8 cellular contexts compared by ENCODE assay signal in genomic region chr10:62816179-62817119, GRCh38. TPM values are rescaled to one million over a fixed set of nuclear protein-coding genes. Genes with fewer than 3 reads are reported as not detected.
DNase-seq lines count a peak whose midpoint lies in the region; ATAC-seq and TF ChIP-seq lines count a peak whose summit lies in the region.

Gene EGR2, minus strand, starts transcription at chr10:62816366. Its CDS starts 337 bp downstream, at chr10:62816029.

- POLR2A ChIA-PET in activated CD4-positive, alpha-beta memory T cell treated with anti-CD3 and anti-CD28 coated beads for 36 hours (lab: Charles Lee): interaction anchor here (0.5 to 3.9 kb wide), 23 partner anchors 10 to 767 kb away, joined by 3 to 21 read pairs (median 4); partner anchors contain the start of gene ADO

- peak within 1 kb of the TSS; percentile 100 for H3K27ac Mint-ChIP-seq in activated CD4-positive, alpha-beta memory T cell treated with anti-CD3 and anti-CD28 coated beads for 36 hours

- intact Hi-C loops in activated CD4-positive, alpha-beta memory T cell treated with anti-CD3 and anti-CD28 coated beads for 36 hours (cut with micrococcal nuclease): loop anchor here (1.0 to 10.0 kb wide), 18 partner anchors 12 to 914 kb away; partner anchors contain the start of genes ADO, ARID5B, NRBF2 and REEP3

- peak within 1 kb of the TSS; percentile 73 for H3K27ac ChIP-seq in BLaER1
- H3K27ac ChIP-seq in liver (ENCODE audit: low read depth in 1 of 2, low read length in 2 of 2): peak within 1 kb of the TSS; percentile 92 to 94

- peaks cover 46% of the 10 kb centered on the region for H4K20me1 ChIP-seq in BLaER1

- H3K4me1 ChIP-seq in BLaER1 (peaks cover 39% of the 10 kb centered on the region), liver (ENCODE audit: control insufficient read depth in 4 of 4, insufficient read depth in 4 of 4, low read length in 3 of 4) (peaks cover 14 to 35% (median 24%) of the 10 kb centered on the region in 4 donors)

- ATAC-seq in GM19324 (IDR thresholded peaks at IDR 0.05; ENCODE audit: low FRiP score, unreplicated experiment): peak; percentile 85
- peak; percentile 71 for ATAC-seq in HG03460 (IDR thresholded peaks at IDR 0.05; ENCODE audit: unreplicated experiment)

- TF ChIP-seq RAD21 in liver (IDR thresholded peaks at IDR 0.05): no peak

- peak within 1 kb of the TSS; percentile 99 for H3K4me2 ChIP-seq in BLaER1

- peaks cover 21% of the 10 kb centered on the region for H3K27me3 Mint-ChIP-seq in activated CD4-positive, alpha-beta memory T cell treated with anti-CD3 and anti-CD28 coated beads for 36 hours

- peaks cover 41% of the 10 kb centered on the region for H3K4me1 Mint-ChIP-seq in activated CD4-positive, alpha-beta memory T cell treated with anti-CD3 and anti-CD28 coated beads for 36 hours (ENCODE audit: low read depth)

- H3K9me3 Mint-ChIP-seq in activated CD4-positive, alpha-beta memory T cell treated with anti-CD3 and anti-CD28 coated beads for 36 hours: no peaks in the 10 kb centered on the region

- no peaks in the 10 kb centered on the region; the same call in 1 of the 2 replicates for H3K36me3 ChIP-seq in BLaER1
- H3K36me3 ChIP-seq in liver (ENCODE audit: control insufficient read depth in 4 of 4, insufficient read depth in 3 of 4, low read depth in 1 of 4, low read length in 3 of 4): no peaks in the 10 kb centered on the region

- H3K36me3 Mint-ChIP-seq in activated CD4-positive, alpha-beta memory T cell treated with anti-CD3 and anti-CD28 coated beads for 36 hours: peaks cover 43% of the 10 kb centered on the region

- peak; percentile 92 for DNase-seq in NCI-H748 (lab: John Stamatoyannopoulos, UW; ENCODE audit: unreplicated experiment)
- peak; percentile 97 for DNase-seq in activated CD4-positive, alpha-beta memory T cell treated with anti-CD3 and anti-CD28 coated beads for 36 hours
- DNase-seq in dermis blood vessel endothelial cell: peak; percentile 96
- DNase-seq in stimulated activated CD4-positive, alpha-beta T cell treated with anti-CD3 and anti-CD28 coated beads, Interleukin-4, amount 100 ng/mL, for 1 hour: peak; percentile 93

- H3K4me3 ChIP-seq in BLaER1: peak within 1 kb of the TSS; percentile 76
- H3K4me3 ChIP-seq in liver (ENCODE audit: low read depth in 1 of 3, low read length in 3 of 3): peak within 1 kb of the TSS; percentile 70 to 93 (median 72)

- WGBS in liver: under 1% methylated on average over 54 of the region's 54 CpGs

- peaks cover 59% of the 10 kb centered on the region for H3K27me3 ChIP-seq in BLaER1
- peaks cover 0 to 6% (median 4%) of the 10 kb centered on the region in 4 donors for H3K27me3 ChIP-seq in liver (ENCODE audit: control insufficient read depth in 4 of 4, insufficient read depth in 4 of 4, low read length in 3 of 4)

- H3K4me3 Mint-ChIP-seq in activated CD4-positive, alpha-beta memory T cell treated with anti-CD3 and anti-CD28 coated beads for 36 hours: peak within 1 kb of the TSS; percentile 88

- H3K9me3 ChIP-seq in BLaER1 (no peaks in the 10 kb centered on the region; the same call in 1 of the 2 replicates), liver (ENCODE audit: control insufficient read depth in 4 of 4, low read length in 3 of 4) (no peaks in the 10 kb centered on the region)

- CTCF ChIA-PET in activated CD4-positive, alpha-beta memory T cell treated with anti-CD3 and anti-CD28 coated beads for 36 hours (lab: Charles Lee): interaction anchor here (0.7 to 6.7 kb wide), 20 partner anchors 11 to 350 kb away, joined by 3 to 139 read pairs (median 9); partner anchors contain the start of genes ADO and NRBF2

- H3K9ac ChIP-seq in BLaER1 (peak within 1 kb of the TSS; percentile 77), liver (ENCODE audit: low read depth in 1 of 2, low read length in 2 of 2) (peak within 1 kb of the TSS; percentile 42 to 72)

- TF ChIP-seq CTCF in liver (IDR thresholded peaks at IDR 0.05; ENCODE audit: low read depth, low read length, missing input control): no peak

TF ChIP-seq in liver, 16 proteins besides CTCF, POLR2A, EP300 and RAD21:
- TF ChIP-seq YY1 (IDR thresholded peaks at IDR 0.05) (peak; percentile 77), REST (IDR thresholded peaks at IDR 0.05) (no peak), HNF4G (IDR thresholded peaks at IDR 0.05) (no peak), JUND (IDR thresholded peaks at IDR 0.05) (no peak), SP1 (IDR thresholded peaks at IDR 0.05) (peak; percentile 13), GABPA (IDR thresholded peaks at IDR 0.05 in 1 of 2, conservative IDR thresholded peaks at IDR 0.05 in 1 of 2) (peak in 1 of 2 donors; percentile 44), ATF3 (IDR thresholded peaks at IDR 0.05) (no peak), FOXA1 (IDR thresholded peaks at IDR 0.05) (no peak), NR2F2 (IDR thresholded peaks at IDR 0.05) (no peak), TAF1 (conservative IDR thresholded peaks at IDR 0.05) (peak; percentile 43), FOXA2 (IDR thresholded peaks at IDR 0.05) (no peak), HNF4A (conservative IDR thresholded peaks at IDR 0.05) (no peak), RXRA (IDR thresholded peaks at IDR 0.05) (no peak), MAX (IDR thresholded peaks at IDR 0.05) (no peak), ZBTB33 (IDR thresholded peaks at IDR 0.05) (no peak), EGR1 (IDR thresholded peaks at IDR 0.05; ENCODE audit: low read depth in 2 of 2) (no peak)

RNA-seq across cellular contexts. Expression of gene EGR2, which starts in this region (rescaled TPM):
- 10 to 100 TPM; 66.9 to 68.2 TPM for total RNA-seq in activated CD4-positive, alpha-beta memory T cell treated with anti-CD3 and anti-CD28 coated beads for 36 hours
- 0.37 and 1.0 TPM in 2 replicates for total RNA-seq in dermis blood vessel endothelial cell
- total RNA-seq in liver: under 1 TPM; 0.17 to 0.19 TPM
- polyA plus RNA-seq in liver: under 1 TPM; 0.27 to 0.76 TPM

Comparison
In these comparisons a context has a peak if more than half of its experiments do, and no peak if none do; other contexts are left out.
1. Peak in every context shown above with its lines: DNase-seq, ATAC-seq, H3K4me3 ChIP-seq and H3K27ac ChIP-seq.
2. RNA of gene EGR2 (total RNA-seq): 66.9 to 68.2 TPM in activated CD4-positive, alpha-beta memory T cell treated with anti-CD3 and anti-CD28 coated beads for 36 hours; 0.37 to 1.0 TPM in dermis blood vessel endothelial cell and 0.17 to 0.19 TPM in liver; every median in the first group is over 10 times any median in the second.